10 cellular contexts compared by ENCODE assay signal in the genomic region with DNA sequence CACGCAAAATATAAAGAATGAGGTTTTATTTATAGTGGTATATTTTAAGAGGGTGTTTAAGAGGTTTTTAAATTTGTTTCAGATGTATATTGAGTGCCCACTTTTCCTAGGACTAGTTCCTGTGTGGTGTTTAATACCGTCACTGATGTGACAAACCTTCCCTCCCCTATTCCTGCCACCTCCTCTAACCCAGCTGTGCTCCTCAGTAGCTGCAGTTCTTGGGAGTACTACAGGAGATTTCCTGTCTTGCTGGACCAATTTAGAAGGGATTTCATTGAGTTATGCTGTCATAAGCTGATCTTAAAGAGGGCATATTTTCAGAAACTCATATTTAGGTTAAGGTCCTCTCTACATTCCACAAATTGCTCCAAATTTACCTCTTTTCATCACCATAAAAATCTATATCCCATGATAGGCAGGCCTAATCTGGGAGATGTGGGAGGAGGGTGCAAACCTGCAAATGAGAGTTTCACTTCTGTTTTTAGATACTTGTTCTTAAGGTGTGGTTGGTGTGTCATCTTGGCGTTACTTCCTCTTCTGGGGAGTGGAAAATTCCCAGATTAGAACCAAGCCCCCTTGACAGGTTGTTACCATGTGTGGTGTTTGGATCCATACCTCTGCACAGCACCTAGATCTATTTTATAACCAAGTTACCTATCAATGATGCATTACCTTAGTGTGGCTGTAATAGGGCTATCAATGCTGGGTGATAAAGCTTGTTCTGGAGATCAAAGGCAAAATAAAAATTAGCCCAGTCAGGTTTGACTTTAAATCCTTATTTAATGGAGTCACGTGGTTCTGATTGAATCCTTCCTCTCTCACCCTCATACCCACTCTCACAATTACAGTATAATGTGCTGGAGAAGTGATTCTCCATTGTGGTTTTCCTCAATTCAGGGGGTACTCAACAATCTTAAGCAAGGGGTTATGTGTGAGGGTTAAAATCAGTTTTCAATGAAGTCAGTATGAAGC.
A peak's percentile ranks its signal among the peaks of the same experiment; 100 is the strongest.
DNase-seq lines count a peak whose midpoint lies in the region; ATAC-seq and TF ChIP-seq lines count a peak whose summit lies in the region.
"Had no signal": no experiment of that assay in that cellular context is flagged by ENCODE, and none has a peak within 500 bp of the region (broad histone marks: within the 10 kb centered on the region; RNA-seq: fewer than 3 reads in every experiment).

No MANE protein-coding gene starts in this region.

- ATAC-seq in GM18520 (IDR thresholded peaks at IDR 0.05; ENCODE audit: unreplicated experiment) (peak; percentile 88), GM21723 (IDR thresholded peaks at IDR 0.05; ENCODE audit: unreplicated experiment) (peak; percentile 97), HG03521 (IDR thresholded peaks at IDR 0.05; ENCODE audit: unreplicated experiment) (peak; percentile 92)

- H3K9me3 ChIP-seq in osteoblast (ENCODE audit: low read depth, low read length) = no peaks in the 10 kb centered on the region

- H3K27ac Mint-ChIP-seq in activated T-helper 1 cell treated with anti-CD3 and anti-CD28 coated beads, Interleukin-12 subunit alpha, Interleukin-12 subunit beta, Interleukin-2, Interleukin-4 antibody, amounts not matched to agents 30 ng/mL and 10 ng/mL and 1 ng/mL, durations not matched to agents 14 hours and 24 hours and 36 hours = no peak overlapping the region
- H3K27ac Mint-ChIP-seq: nephron progenitor cell had no signal

- H3K9me3 Mint-ChIP-seq in activated T-helper 1 cell treated with anti-CD3 and anti-CD28 coated beads, Interleukin-12 subunit alpha, Interleukin-12 subunit beta, Interleukin-2, Interleukin-4 antibody, amounts not matched to agents 30 ng/mL and 10 ng/mL and 1 ng/mL, durations not matched to agents 14 hours and 24 hours and 36 hours = peaks cover 14% of the 10 kb centered on the region

- H3K4me1 ChIP-seq in osteoblast (ENCODE audit: insufficient read depth, low read length) = no peaks in the 10 kb centered on the region

- no peak for TF ChIP-seq CTCF in epithelial cell of esophagus (IDR thresholded peaks at IDR 0.05; ENCODE audit: insufficient read depth, low read depth, low read length, missing control alignments)
- TF ChIP-seq CTCF in osteoblast (IDR thresholded peaks at IDR 0.05; ENCODE audit: extremely low read depth, low read depth, low read length) = no peak

- no peaks in the 10 kb centered on the region for H4K20me1 ChIP-seq in osteoblast (ENCODE audit: insufficient read depth, low read length)

- H3K36me3 Mint-ChIP-seq in activated T-helper 1 cell treated with anti-CD3 and anti-CD28 coated beads, Interleukin-12 subunit alpha, Interleukin-12 subunit beta, Interleukin-2, Interleukin-4 antibody, amounts not matched to agents 30 ng/mL and 10 ng/mL and 1 ng/mL, durations not matched to agents 14 hours and 24 hours and 36 hours (ENCODE audit: low read depth) = no peaks in the 10 kb centered on the region

- H3K79me2 ChIP-seq in osteoblast (ENCODE audit: insufficient read depth, low read length) = peaks cover 22% of the 10 kb centered on the region

- intact Hi-C loops in activated T-helper 1 cell treated with anti-CD3 and anti-CD28 coated beads, Interleukin-12 subunit alpha, Interleukin-12 subunit beta, Interleukin-2, Interleukin-4 antibody, amounts not matched to agents 30 ng/mL and 10 ng/mL and 1 ng/mL, durations not matched to agents 14 hours and 24 hours and 36 hours (cut with micrococcal nuclease) = no loop called here

- no peaks in the 10 kb centered on the region for H3K36me3 ChIP-seq in osteoblast (ENCODE audit: insufficient read depth, low read length)

- no peak overlapping the region for H3K27ac ChIP-seq in osteoblast (ENCODE audit: low read depth, low read length)

- peaks cover 13% of the 10 kb centered on the region for H3K4me1 Mint-ChIP-seq in activated T-helper 1 cell treated with anti-CD3 and anti-CD28 coated beads, Interleukin-12 subunit alpha, Interleukin-12 subunit beta, Interleukin-2, Interleukin-4 antibody, amounts not matched to agents 30 ng/mL and 10 ng/mL and 1 ng/mL, durations not matched to agents 14 hours and 24 hours and 36 hours (ENCODE audit: low read depth)
- H3K4me1 Mint-ChIP-seq: nephron progenitor cell had no signal

- H2AFZ ChIP-seq in osteoblast (ENCODE audit: low read length) = no peak overlapping the region

- H3K27me3 ChIP-seq in osteoblast (ENCODE audit: insufficient read depth, low read length) = no peaks in the 10 kb centered on the region

- DNase-seq in epithelial cell of esophagus (ENCODE audit: low read depth) (peak; percentile 33), NCI-H524 treated with DMSO at 0.1 percent for 48 hours (lab: John Stamatoyannopoulos, UW) (no peak), iPS-NIHi7 (ENCODE audit: extremely low spot score) (no peak), osteoblast (ENCODE audit: insufficient read length, low spot score, missing footprints) (no peak)
- no peak for DNase-seq in activated T-helper 1 cell treated with anti-CD3 and anti-CD28 coated beads, Interleukin-12 subunit alpha, Interleukin-12 subunit beta, Interleukin-2, Interleukin-4 antibody, amounts not matched to agents 30 ng/mL and 10 ng/mL and 1 ng/mL, durations not matched to agents 14 hours and 24 hours and 36 hours (ENCODE audit: low spot score)
- DNase-seq: NCI-H2107, nephron progenitor cell had no signal

- H3K27me3 Mint-ChIP-seq in activated T-helper 1 cell treated with anti-CD3 and anti-CD28 coated beads, Interleukin-12 subunit alpha, Interleukin-12 subunit beta, Interleukin-2, Interleukin-4 antibody, amounts not matched to agents 30 ng/mL and 10 ng/mL and 1 ng/mL, durations not matched to agents 14 hours and 24 hours and 36 hours (ENCODE audit: insufficient read depth) = no peaks in the 10 kb centered on the region

- H3K4me3 ChIP-seq in epithelial cell of esophagus (ENCODE audit: low read length) = no peak overlapping the region
- H3K4me3 ChIP-seq in osteoblast (ENCODE audit: insufficient read depth, low read length) = no peak overlapping the region

- H3K4me3 Mint-ChIP-seq in activated T-helper 1 cell treated with anti-CD3 and anti-CD28 coated beads, Interleukin-12 subunit alpha, Interleukin-12 subunit beta, Interleukin-2, Interleukin-4 antibody, amounts not matched to agents 30 ng/mL and 10 ng/mL and 1 ng/mL, durations not matched to agents 14 hours and 24 hours and 36 hours = no peak overlapping the region
- H3K4me3 Mint-ChIP-seq: nephron progenitor cell had no signal

- no peak overlapping the region for H3K4me2 ChIP-seq in osteoblast (ENCODE audit: insufficient read depth, low read length)
